Comparison of ENCODE assay signal across 20 cellular contexts in the genomic region with DNA sequence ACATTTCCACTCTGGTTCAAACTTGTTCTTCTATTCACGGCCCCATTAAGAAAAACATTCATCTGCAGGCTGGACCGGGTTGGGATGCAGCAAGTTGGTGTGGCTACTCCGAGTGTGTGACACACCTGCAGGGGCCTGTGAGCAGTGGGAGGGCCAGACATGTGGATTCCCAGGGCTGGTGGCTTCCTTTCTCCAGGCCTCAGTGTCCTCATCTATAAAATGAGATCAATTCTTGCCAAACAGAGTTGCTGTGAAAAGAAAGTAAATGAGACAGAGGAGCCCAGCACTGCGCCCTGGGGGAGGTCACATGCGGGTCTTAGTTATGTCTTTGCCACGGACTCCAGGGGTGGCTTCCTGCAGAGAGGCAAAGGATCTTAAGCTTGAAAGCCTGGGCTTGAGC. TPM values are rescaled to one million over a fixed set of nuclear protein-coding genes. Genes with fewer than 3 reads are reported as not detected.
DNase-seq lines count a peak whose midpoint lies in the region; ATAC-seq and TF ChIP-seq lines count a peak whose summit lies in the region.
"Had no signal": no experiment of that assay in that cellular context is flagged by ENCODE, and none has a peak within 500 bp of the region (broad histone marks: within the 10 kb centered on the region; RNA-seq: fewer than 3 reads in every experiment).

No MANE protein-coding gene starts in this region.

- peak overlapping the region; percentile 39 to 44 for H3K27ac Mint-ChIP-seq in T-cell
- no peak overlapping the region for H3K27ac Mint-ChIP-seq in glutamatergic neuron (ENCODE audit: unreplicated experiment)

- no peaks in the 10 kb centered on the region for H3K27me3 ChIP-seq in rectal smooth muscle tissue (ENCODE audit: control insufficient read depth, insufficient read depth, low read length)
- H3K27me3 ChIP-seq: right atrium auricular region had no signal

- POLR2A ChIA-PET in T-cell (lab: Charles Lee) = no interaction called here

- H3K9me3 Mint-ChIP-seq in T-cell (no peaks in the 10 kb centered on the region), glutamatergic neuron (ENCODE audit: unreplicated experiment) (peaks cover 4% of the 10 kb centered on the region)
- H3K9me3 Mint-ChIP-seq: activated naive CD4-positive, alpha-beta T cell treated with anti-CD3 and anti-CD28 coated beads, Interleukin-2, amount 50 U/mL, for 72 hours; natural killer cell had no signal

- ATAC-seq in T-cell (replicated peaks in 1 of 4) = no peak
- no peak for ATAC-seq in GM21723 (IDR thresholded peaks at IDR 0.05; ENCODE audit: unreplicated experiment)
- no peak for ATAC-seq in HG03045 (IDR thresholded peaks at IDR 0.05; ENCODE audit: unreplicated experiment)
- ATAC-seq: natural killer cell, Panc1 had no signal

- H3K4me3 Mint-ChIP-seq in T-cell = no peak overlapping the region
- peak overlapping the region; percentile 78 for H3K4me3 Mint-ChIP-seq in glutamatergic neuron (ENCODE audit: unreplicated experiment)
- H3K4me3 Mint-ChIP-seq: natural killer cell had no signal

- H3K9ac ChIP-seq in rectal smooth muscle tissue (ENCODE audit: low read length) = no peak overlapping the region

- CTCF ChIA-PET in T-cell (lab: Charles Lee) = no interaction called here

- H3K4me3 ChIP-seq in rectal smooth muscle tissue (ENCODE audit: low read length) = no peak overlapping the region
- H3K4me3 ChIP-seq: right atrium auricular region had no signal

- H3K27me3 Mint-ChIP-seq in T-cell (no peaks in the 10 kb centered on the region), glutamatergic neuron (ENCODE audit: unreplicated experiment) (peaks cover 17% of the 10 kb centered on the region)

- no peak for TF ChIP-seq CTCF in glutamatergic neuron (IDR thresholded peaks at IDR 0.05; ENCODE audit: partially characterized antibody, unreplicated experiment)

- H3K36me3 Mint-ChIP-seq in T-cell (no peaks in the 10 kb centered on the region), glutamatergic neuron (ENCODE audit: unreplicated experiment) (no peaks in the 10 kb centered on the region)
- H3K36me3 Mint-ChIP-seq: activated naive CD4-positive, alpha-beta T cell treated with anti-CD3 and anti-CD28 coated beads, Interleukin-2, amount 50 U/mL, for 72 hours; natural killer cell had no signal

- peak; percentile 59 for DNase-seq in ELF-1 (ENCODE audit: low read depth, low spot score)
- DNase-seq in T-cell = no peak
- DNase-seq in glutamatergic neuron = no peak
- no peak for DNase-seq in activated CD4-positive, alpha-beta T cell treated with anti-CD3 and anti-CD28 coated beads for 48 hours
- DNase-seq in NOMO-1 treated with dmso at 0.1 percent for 144 hours (lab: John Stamatoyannopoulos, UW; ENCODE audit: unreplicated experiment) = no peak
- DNase-seq: activated CD4-positive, CD25-positive, alpha-beta regulatory T cell; activated CD8-positive, alpha-beta memory T cell treated with anti-CD3 and anti-CD28 coated beads, Interleukin-2, amount 50 U/mL, for 48 hours; kidney glomerular epithelial cell; natural killer cell; NCI-H2029 treated with DMSO at 0.1 percent for 48 hours; stimulated activated CD4-positive, alpha-beta T cell treated with anti-CD3 and anti-CD28 coated beads, Interleukin-2, amount 100 ng/mL, for 24 hours had no signal

- peaks cover 29% of the 10 kb centered on the region for H3K4me1 ChIP-seq in rectal smooth muscle tissue (ENCODE audit: control insufficient read depth, insufficient read depth, low read length)

- peak overlapping the region; percentile 90 for H3K27ac ChIP-seq in rectal smooth muscle tissue (ENCODE audit: low read depth, low read length)
- H3K27ac ChIP-seq: right atrium auricular region had no signal

- peaks cover 13% of the 10 kb centered on the region for H3K36me3 ChIP-seq in rectal smooth muscle tissue (ENCODE audit: control insufficient read depth, insufficient read depth, low read length)

- peaks cover 29 to 37% (median 37%) of the 10 kb centered on the region in 3 donors for H3K4me1 Mint-ChIP-seq in T-cell
- peaks cover 32% of the 10 kb centered on the region for H3K4me1 Mint-ChIP-seq in glutamatergic neuron (ENCODE audit: low read depth, unreplicated experiment)

RNA-seq across cellular contexts. Expression of a gene that starts 5.2 kb away (rescaled TPM):
- total RNA-seq in T-cell = 10 to 100 TPM; 23.6 to 39.0 (median 34.3) TPM
- total RNA-seq in glutamatergic neuron (ENCODE audit: unreplicated experiment) = 133 TPM

RNA-seq across cellular contexts. Expression of a gene that starts 42.1 kb away (rescaled TPM):
- not detected for total RNA-seq in T-cell
- total RNA-seq in glutamatergic neuron (ENCODE audit: unreplicated experiment) = 0.64 TPM
- total RNA-seq: activated naive CD4-positive, alpha-beta T cell treated with anti-CD3 and anti-CD28 coated beads, Interleukin-2, amount 50 U/mL, for 72 hours; bronchial epithelial cell; HT-29; MCF 10A; natural killer cell had no signal

RNA-seq across cellular contexts. Expression of a gene that starts 42.2 kb away (rescaled TPM):
- total RNA-seq in T-cell = 10 to 100 TPM; 31.4 to 54.5 (median 49.4) TPM
- total RNA-seq in glutamatergic neuron (ENCODE audit: unreplicated experiment) = 68.3 TPM
